ENCODE assay signal across 20 cellular contexts in genomic region chr19:7373862-7374261, GRCh38. TPM values are rescaled to one million over a fixed set of nuclear protein-coding genes. Genes with fewer than 3 reads are reported as not detected.
DNase-seq lines count a peak whose midpoint lies in the region; ATAC-seq, FAIRE-seq and TF ChIP-seq lines count a peak whose summit lies in the region.
"Had no signal": no experiment of that assay in that cellular context is flagged by ENCODE, and none has a peak within 500 bp of the region (broad histone marks: within the 10 kb centered on the region; RNA-seq: fewer than 3 reads in every experiment).

No MANE protein-coding gene starts in this region.

- no peak overlapping the region for H3K4me3 Mint-ChIP-seq in T-helper 17 cell
- H3K4me3 Mint-ChIP-seq: activated CD4-positive, alpha-beta T cell treated with anti-CD3 and anti-CD28 coated beads, Interleukin-2, amount 10 ng/mL, durations not matched to agents 24 days and 14 days; activated T-helper 1 cell treated with anti-CD3 and anti-CD28 coated beads, Interleukin-12 subunit alpha, Interleukin-12 subunit beta, Interleukin-2, Interleukin-4 antibody, amounts not matched to agents 30 ng/mL and 10 ng/mL and 1 ng/mL, durations not matched to agents 14 hours and 24 hours and 36 hours had no signal

- no peaks in the 10 kb centered on the region for H3K27me3 Mint-ChIP-seq in T-helper 17 cell
- H3K27me3 Mint-ChIP-seq: activated CD4-positive, alpha-beta T cell treated with anti-CD3 and anti-CD28 coated beads, Interleukin-2, amount 10 ng/mL, durations not matched to agents 24 days and 14 days had no signal

- no peaks in the 10 kb centered on the region for H3K27me3 ChIP-seq in prostate gland (replicated peaks; ENCODE audit: insufficient read depth)
- H3K27me3 ChIP-seq: heart left ventricle had no signal

- no peak for ATAC-seq in T-helper 17 cell
- ATAC-seq: heart left ventricle had no signal

- H3K4me3 ChIP-seq in kidney (ENCODE audit: low read length in 2 of 2) (no peak overlapping the region), prostate gland (no peak overlapping the region)
- H3K4me3 ChIP-seq: heart left ventricle had no signal

- H3K36me3 ChIP-seq in kidney (ENCODE audit: control insufficient read depth in 1 of 2, insufficient read depth in 2 of 2, low read length in 2 of 2) (no peaks in the 10 kb centered on the region), prostate gland (no peaks in the 10 kb centered on the region)

- H3K9ac ChIP-seq in kidney (ENCODE audit: low read length in 2 of 2), result no peak overlapping the region
- H3K9ac ChIP-seq: parathyroid adenoma had no signal

- H3K4me1 ChIP-seq in kidney (ENCODE audit: control insufficient read depth in 1 of 2, insufficient read depth in 1 of 2, low read depth in 1 of 2, low read length in 2 of 2) (no peaks in the 10 kb centered on the region), prostate gland (replicated peaks) (no peaks in the 10 kb centered on the region)
- H3K4me1 ChIP-seq: heart left ventricle, parathyroid adenoma had no signal

- peaks cover 10% of the 10 kb centered on the region for H3K4me1 Mint-ChIP-seq in T-helper 17 cell
- H3K4me1 Mint-ChIP-seq: activated CD4-positive, alpha-beta T cell treated with anti-CD3 and anti-CD28 coated beads, Interleukin-2, amount 10 ng/mL, durations not matched to agents 24 days and 14 days had no signal

- DNase-seq in DMS53 (lab: John Stamatoyannopoulos, UW), result peak; percentile 36
- DNase-seq in DMS53 treated with DMSO at 0.1 percent for 48 hours (lab: John Stamatoyannopoulos, UW; ENCODE audit: unreplicated experiment), result no peak
- DNase-seq in HT1080 (ENCODE audit: low read depth), result peak; percentile 18
- no peak for DNase-seq in T-helper 17 cell
- DNase-seq in kidney, result peak; percentile 45
- no peak for DNase-seq in prostate gland (ENCODE audit: low spot score)
- no peak for DNase-seq in activated CD8-positive, alpha-beta memory T cell treated with anti-CD3 and anti-CD28 coated beads, Interleukin-2, amount 50 U/mL, for 4 hours
- DNase-seq in HCEC 1CT, result no peak
- DNase-seq: activated CD4-positive, alpha-beta T cell treated with anti-CD3 and anti-CD28 coated beads, Interleukin-2, amount 10 ng/mL, durations not matched to agents 24 days and 14 days; cortex of kidney; DMS79 treated with DMSO at 0.1 percent for 48 hours; heart left ventricle; NCI-H1436 treated with DMSO at 0.1 percent for 48 hours; stimulated activated CD4-positive, alpha-beta T cell treated with anti-CD3 and anti-CD28 coated beads, Interleukin-12 subunit alpha, Interleukin-12 subunit beta, amount 100 ng/mL, for 4 hours; T-helper 1 cell had no signal

- H3K27ac Mint-ChIP-seq in T-helper 17 cell, result peak overlapping the region; percentile 74
- H3K27ac Mint-ChIP-seq: activated CD4-positive, alpha-beta T cell treated with anti-CD3 and anti-CD28 coated beads, Interleukin-2, amount 10 ng/mL, durations not matched to agents 24 days and 14 days; activated T-helper 1 cell treated with anti-CD3 and anti-CD28 coated beads, Interleukin-12 subunit alpha, Interleukin-12 subunit beta, Interleukin-2, Interleukin-4 antibody, amounts not matched to agents 30 ng/mL and 10 ng/mL and 1 ng/mL, durations not matched to agents 14 hours and 24 hours and 36 hours had no signal

- no peaks in the 10 kb centered on the region for H3K36me3 Mint-ChIP-seq in T-helper 17 cell (ENCODE audit: low read depth)

- no peak for TF ChIP-seq CTCF in kidney (IDR thresholded peaks at IDR 0.05; ENCODE audit: borderline replicate concordance, extremely low read depth, insufficient read depth)
- TF ChIP-seq CTCF in prostate gland (IDR thresholded peaks at IDR 0.05), result no peak

- WGBS in prostate gland, result 90% methylated on average over 6 of the region's 6 CpGs

- FAIRE-seq in kidney (lab: Jason Lieb, UNC), result no peak
- FAIRE-seq: H1 had no signal

- TF ChIP-seq POLR2A in prostate gland (IDR thresholded peaks at IDR 0.05), result no peak

- no peak overlapping the region for H3K27ac ChIP-seq in kidney (ENCODE audit: low read depth in 2 of 2, low read length in 2 of 2)
- no peak overlapping the region for H3K27ac ChIP-seq in prostate gland
- H3K27ac ChIP-seq: 22Rv1, C4-2B, heart left ventricle, parathyroid adenoma had no signal

- intact Hi-C loops in kidney (cut with DNase I), result no loop called here
- intact Hi-C loops in prostate gland (cut with DNase I), result no loop called here

- H3K9me3 ChIP-seq in T-helper 17 cell (ENCODE audit: control insufficient read depth, low read length, poor library complexity, severe bottlenecking), result no peaks in the 10 kb centered on the region
- no peaks in the 10 kb centered on the region for H3K9me3 ChIP-seq in kidney (ENCODE audit: control insufficient read depth in 1 of 2, low read length in 2 of 2)
- no peaks in the 10 kb centered on the region for H3K9me3 ChIP-seq in prostate gland
- H3K9me3 ChIP-seq: heart left ventricle had no signal

RNA-seq across cellular contexts. Expression of gene ARHGEF18, which starts 25.1 kb away (rescaled TPM):
- 20.5 and 20.7 TPM in 2 replicates for total RNA-seq in HT1080 (2014; rRNA removed; shearing (Covaris generic))
- polyA plus RNA-seq in HT1080 (2015; cell fraction: cytosol; rRNA removed), result 15.0 and 17.3 TPM in 2 replicates
- 22.2 and 23.3 TPM in 2 replicates for polyA plus RNA-seq in HT1080 (2015; cell fraction: nucleus; rRNA removed)
- 100 to 1,000 TPM; 118 to 127 TPM for total RNA-seq in T-helper 17 cell
- total RNA-seq in kidney, result 42.6 TPM
- polyA plus RNA-seq in kidney (ENCODE audit: insufficient read depth, low read depth, low replicate concordance), result 18.5 TPM
- total RNA-seq in prostate gland, result 10 to 100 TPM; 44.5 to 52.3 TPM

Comparison
In these comparisons a context has a peak if more than half of its experiments do, and no peak if none do; other contexts are left out.
1. DNase-seq: peak in DMS53 (single experiment), HT1080 (single experiment) and kidney (single experiment); none in DMS53 treated with DMSO at 0.1 percent for 48 hours (single experiment), T-helper 17 cell (0 of 3), prostate gland (single experiment), activated CD8-positive, alpha-beta memory T cell treated with anti-CD3 and anti-CD28 coated beads, Interleukin-2, amount 50 U/mL, for 4 hours (single experiment) and HCEC 1CT (single experiment).